Comparison of ENCODE assay signal across 12 cellular contexts in genomic region chr2:42339191-42339912, GRCh38. TPM values are rescaled to one million over a fixed set of nuclear protein-coding genes. Genes with fewer than 3 reads are reported as not detected.
DNase-seq lines count a peak whose midpoint lies in the region; ATAC-seq and TF ChIP-seq lines count a peak whose summit lies in the region.
"Had no signal": no experiment of that assay in that cellular context is flagged by ENCODE, and none has a peak within 500 bp of the region (broad histone marks: within the 10 kb centered on the region; RNA-seq: fewer than 3 reads in every experiment).

No MANE protein-coding gene starts in this region.

- no peak for TF ChIP-seq POLR2A in spleen (IDR thresholded peaks at IDR 0.05)
- TF ChIP-seq POLR2A in tibial nerve (IDR thresholded peaks at IDR 0.05): no peak

- H3K4me1 ChIP-seq in spleen: peaks cover 0 to 15% (median 9%) of the 10 kb centered on the region in 6 donors
- peaks cover 0 to 30% (median 6%) of the 10 kb centered on the region in 4 donors for H3K4me1 ChIP-seq in tibial nerve

- no peaks in the 10 kb centered on the region for H3K9me3 Mint-ChIP-seq in activated B cell treated with CpG ODN at 0.5 μM for 24 hours

- peaks cover 68% of the 10 kb centered on the region for H3K36me3 Mint-ChIP-seq in activated B cell treated with CpG ODN at 0.5 μM for 24 hours (ENCODE audit: low read depth)

- no peak overlapping the region for H3K27ac ChIP-seq in spleen
- no peak overlapping the region for H3K27ac ChIP-seq in tibial nerve
- H3K27ac ChIP-seq: prostate gland had no signal

- DNase-seq in Ammon's horn (ENCODE audit: low spot score) (peak; percentile 49), activated B cell treated with CpG ODN at 0.5 μM for 24 hours (no peak), islet precursor cell (peak; percentile 73), spleen (no peak), ecto neural progenitor cell (ENCODE audit: low spot score) (no peak), tibial nerve (ENCODE audit: low spot score in 2 of 2) (no peak)
- DNase-seq: activated CD8-positive, alpha-beta memory T cell treated with anti-CD3 and anti-CD28 coated beads, Interleukin-2, amount 50 U/mL, for 4 hours; Karpas-422; NCI-H748 treated with DMSO at 0.1 percent for 48 hours had no signal

- no peaks in the 10 kb centered on the region for H3K27me3 Mint-ChIP-seq in activated B cell treated with CpG ODN at 0.5 μM for 24 hours

- CTCF ChIA-PET in activated B cell treated with CpG ODN at 0.5 μM for 24 hours (lab: Charles Lee): no interaction called here

- no peak for TF ChIP-seq EP300 in tibial nerve (IDR thresholded peaks at IDR 0.05)

- H3K9me3 ChIP-seq in spleen (no peaks in the 10 kb centered on the region), tibial nerve (no peaks in the 10 kb centered on the region)
- H3K9me3 ChIP-seq: prostate gland had no signal

- no peak overlapping the region for H3K4me3 Mint-ChIP-seq in activated B cell treated with CpG ODN at 0.5 μM for 24 hours

- H3K36me3 ChIP-seq in spleen (peaks cover 0 to 88% (median 25%) of the 10 kb centered on the region in 6 donors), tibial nerve (peaks cover 0 to 67% (median 0%) of the 10 kb centered on the region in 3 donors)

- TF ChIP-seq CTCF in GM12872 (IDR thresholded peaks at IDR 0.05; ENCODE audit: insufficient read depth, low read depth, low read length) (0 out of 3 replicates have a peak, but pooled peaks have one; percentile 9), activated B cell treated with CpG ODN at 0.5 μM for 24 hours (IDR thresholded peaks at IDR 0.05) (no peak), spleen (IDR thresholded peaks at IDR 0.05 in 8 of 11, conservative IDR thresholded peaks at IDR 0.05 in 3 of 11) (no peak), tibial nerve (IDR thresholded peaks at IDR 0.05) (no peak)

- intact Hi-C loops in activated B cell treated with CpG ODN at 0.5 μM for 24 hours (cut with micrococcal nuclease) (no loop called here), spleen (cut with DNase I; ENCODE audit: low total_unique reads) (no loop called here)

- ATAC-seq in activated B cell treated with CpG ODN at 0.5 μM for 24 hours (ENCODE audit: low read depth) (no peak), GM18519 (IDR thresholded peaks at IDR 0.05; ENCODE audit: low FRiP score, unreplicated experiment) (no peak)

- H3K4me3 ChIP-seq in spleen (no peak overlapping the region), tibial nerve (no peak overlapping the region)
- H3K4me3 ChIP-seq: prostate gland had no signal

- no peaks in the 10 kb centered on the region for H3K27me3 ChIP-seq in spleen (replicated peaks in 1 of 7)
- H3K27me3 ChIP-seq in tibial nerve: no peaks in the 10 kb centered on the region

- peak overlapping the region; percentile 15 for H3K27ac Mint-ChIP-seq in activated B cell treated with CpG ODN at 0.5 μM for 24 hours

- POLR2A ChIA-PET in activated B cell treated with CpG ODN at 0.5 μM for 24 hours (lab: Charles Lee): no interaction called here

- WGBS in spleen, 5 donors: 86 to 91% (median 87%) methylated on average over 21 of the region's 21 CpGs
- 77% methylated on average over 21 of the region's 21 CpGs for WGBS in tibial nerve, 2 donors

- peaks cover 7% of the 10 kb centered on the region for H3K4me1 Mint-ChIP-seq in activated B cell treated with CpG ODN at 0.5 μM for 24 hours

RNA-seq across cellular contexts. Expression of gene COX7A2L, which starts 21.7 kb away (rescaled TPM):
- total RNA-seq in activated B cell treated with CpG ODN at 0.5 μM for 24 hours: 84.2 and 86.4 TPM in 2 replicates
- 100 to 1,000 TPM in 3 of 7 donors, 10 to 100 TPM in 4; 63.3 to 118 (median 74.0) TPM for total RNA-seq in spleen
- 100 to 1,000 TPM in 2 of 3 donors, 10 to 100 TPM in 1; 98.3 to 144 (median 118) TPM for polyA plus RNA-seq in spleen
- 100 to 1,000 TPM in 3 of 4 donors, 10 to 100 TPM in 1; 99.9 to 137 (median 107) TPM for total RNA-seq in tibial nerve

Comparison
In these comparisons a context has a peak if more than half of its experiments do, and no peak if none do; other contexts are left out.
1. DNase-seq: peak in Ammon's horn (single experiment) and islet precursor cell (single experiment); none in activated B cell treated with CpG ODN at 0.5 μM for 24 hours (single experiment), spleen (single experiment), ecto neural progenitor cell (single experiment) and tibial nerve (0 of 2).